Comparison of ENCODE assay signal across 8 cellular contexts in genomic region chr19:45643024-45643926, GRCh38. TPM values are rescaled to one million over a fixed set of nuclear protein-coding genes. Genes with fewer than 3 reads are reported as not detected.
DNase-seq lines count a peak whose midpoint lies in the region; ATAC-seq, FAIRE-seq and TF ChIP-seq lines count a peak whose summit lies in the region.

No MANE protein-coding gene starts in this region.

- H3K27ac ChIP-seq in K562 (ENCODE audit: extremely low read depth, low read depth, low read length) = peak overlapping the region; percentile 80; the same call in 2 of the 3 replicates
- H3K27ac ChIP-seq in small intestine (ENCODE audit: low read depth in 1 of 2, low read length in 1 of 2) = no peak overlapping the region

- no peaks in the 10 kb centered on the region for H3K9me1 ChIP-seq in K562 (ENCODE audit: control insufficient read depth, insufficient read depth, low read length)

- peak; percentile 96 to 99 (median 97) for TF ChIP-seq CTCF in K562 (IDR thresholded peaks at IDR 0.05 in 2 of 3, conservative IDR thresholded peaks at IDR 0.05 in 1 of 3; ENCODE audit: insufficient read depth in 2 of 3, low read depth in 1 of 3, low read length in 3 of 3)

- TF ChIP-seq RAD21 in K562 (CRISPR knock-in tag; conservative IDR thresholded peaks at IDR 0.05 in 1 of 2, IDR thresholded peaks at IDR 0.05 in 1 of 2) = peak; percentile 95 to 96

- no peaks in the 10 kb centered on the region for H3K36me3 ChIP-seq in K562 (ENCODE audit: control insufficient read depth, insufficient read depth, low read length)
- no peaks in the 10 kb centered on the region for H3K36me3 ChIP-seq in small intestine (ENCODE audit: control insufficient read depth in 2 of 2, insufficient read depth in 2 of 2, low read length in 2 of 2)

- no TSS peak for BruUV-seq in K562 (replicated peaks; lab: Mats Ljungman, UMichigan)

- ATAC-seq in K562 = peak; percentile 36
- ATAC-seq in HG02981 (IDR thresholded peaks at IDR 0.05; ENCODE audit: unreplicated experiment) = no peak

- H3K4me3 ChIP-seq in K562 (peak overlapping the region; percentile 38), iPS-11a (ENCODE audit: low read depth, low read length) (peak overlapping the region; percentile 60), small intestine (ENCODE audit: low read depth in 1 of 2, low read length in 2 of 2) (no peak overlapping the region)

- peak overlapping the region; percentile 91 for H2AFZ ChIP-seq in K562 (ENCODE audit: low read depth, low read length)

- 0 out of 2 replicates have a peak, but pooled peaks have one; percentile 12 for TF ChIP-seq EP300 in K562 (IDR thresholded peaks at IDR 0.05; ENCODE audit: low read length)

- intact Hi-C loops in K562 (cut with micrococcal nuclease) = loop anchor here (1.0 to 5.0 kb wide), 7 partner anchors 36 to 201 kb away; partner anchors contain the start of gene VASP

- peaks cover 7% of the 10 kb centered on the region for H3K79me2 ChIP-seq in K562 (ENCODE audit: control insufficient read depth, insufficient read depth, low read length)

- peak; percentile 79 for FAIRE-seq in K562 (lab: Jason Lieb, UNC)
- no peak for FAIRE-seq in small intestine (lab: Jason Lieb, UNC)

- peak; percentile 90 for DNase-seq in Caki2 (ENCODE audit: low read depth)
- peak; percentile 76 for DNase-seq in HEK293T (ENCODE audit: extremely low spot score)
- DNase-seq in NCI-H2107 treated with DMSO at 0.1 percent for 48 hours (lab: John Stamatoyannopoulos, UW; ENCODE audit: unreplicated experiment) = peak; percentile 24
- DNase-seq in UCSD-AML1 (lab: John Stamatoyannopoulos, UW; ENCODE audit: unreplicated experiment) = peak; percentile 90
- peak; percentile 68 to 93 (median 76) for DNase-seq in K562 (ENCODE audit: extremely low read depth in 1 of 4, low spot score in 3 of 4)
- DNase-seq in small intestine = peak; percentile 76

- WGBS in K562 (ENCODE audit: insufficient coverage, low coverage, missing lambda C conversion rate) = 5% methylated on average over 25 of the region's 39 CpGs
- WGBS in small intestine, 3 donors = 7 to 9% (median 8%) methylated on average over 38 to 39 of the region's 39 CpGs

- POLR2A ChIA-PET in HEK293T (lab: Yijun Ruan, JAX) = interaction anchor here (1.0 to 3.5 kb wide), 3 partner anchors 49 to 58 kb away, joined by 3 to 28 read pairs (median 18); partner anchors contain the start of genes OPA3, QPCTL and SNRPD2
- POLR2A ChIA-PET in K562 (lab: Yijun Ruan, JAX) = interaction anchor here (0.5 to 4.7 kb wide), 11 partner anchors 12 to 324 kb away, joined by 3 to 35 read pairs (median 3); partner anchors contain the start of genes GIPR and OPA3

- in situ Hi-C loops in Caki2 (cut with HindIII; ENCODE audit: low pct_unique_long_range_greater_than_20kb, low sequenced_read_pairs) = no loop called here
- in situ Hi-C loops in K562 (cut with MboI) = no loop called here

- no peaks in the 10 kb centered on the region for H3K9me3 ChIP-seq in K562 (replicated peaks; ENCODE audit: control insufficient read depth, insufficient read depth, low read depth, low read length)
- no peaks in the 10 kb centered on the region for H3K9me3 ChIP-seq in small intestine (ENCODE audit: control insufficient read depth, low read depth)

- no peak for TF ChIP-seq POLR2A in K562 (conservative IDR thresholded peaks at IDR 0.05)

- H3K27me3 ChIP-seq in K562 (ENCODE audit: control insufficient read depth in 2 of 2, insufficient read depth in 2 of 2, low read length in 2 of 2) (no peaks in the 10 kb centered on the region), small intestine (ENCODE audit: control insufficient read depth in 2 of 2, insufficient read depth in 2 of 2, low read length in 2 of 2) (peaks cover 0 to 2% of the 10 kb centered on the region in 2 donors)

- peaks cover 31 to 62% of the 10 kb centered on the region in 2 experiments for H3K4me1 ChIP-seq in K562 (replicated peaks in 1 of 2; ENCODE audit: control insufficient read depth in 2 of 2, insufficient read depth in 2 of 2, low read length in 2 of 2)
- H3K4me1 ChIP-seq in small intestine (ENCODE audit: control insufficient read depth in 2 of 2, insufficient read depth in 1 of 2, low read depth in 1 of 2, low read length in 1 of 2) = peaks cover 0 to 6% of the 10 kb centered on the region in 2 donors

- H4K20me1 ChIP-seq in K562 (replicated peaks; ENCODE audit: control insufficient read depth, insufficient read depth, low read length) = no peaks in the 10 kb centered on the region

- peak overlapping the region; percentile 48 to 59 for H3K9ac ChIP-seq in K562 (ENCODE audit: insufficient read depth in 1 of 2, low read depth in 2 of 2, low read length in 2 of 2)

- peak overlapping the region; percentile 82 for H3K4me2 ChIP-seq in K562 (ENCODE audit: insufficient read depth, low read length)

- CTCF ChIA-PET in HEK293T (lab: Yijun Ruan, JAX) = interaction anchor here (0.6 to 2.4 kb wide), 13 partner anchors 10 to 128 kb away, joined by 3 to 8 read pairs (median 3); no protein-coding TSS in a partner anchor
- CTCF ChIA-PET in K562 (lab: Yijun Ruan, JAX; ENCODE audit: low intra/inter-chr PET ratio) = interaction anchor here (0.5 to 4.6 kb wide), 14 partner anchors 13 to 237 kb away, joined by 3 to 34 read pairs (median 5); no protein-coding TSS in a partner anchor

RNA-seq across cellular contexts. Expression of gene EML2, which starts 4.1 kb away (rescaled TPM):
- 36.2 and 59.8 TPM in 2 replicates for total RNA-seq in Caki2 (2014; rRNA removed; shearing (Covaris generic); ENCODE audit: low replicate concordance)
- total RNA-seq in K562 (2011; cell fraction: chromatin; rRNA removed; ENCODE audit: low replicate concordance) = 111 and 247 TPM in 2 replicates
- 153 and 167 TPM in 2 replicates for total RNA-seq in K562 (2011; cell fraction: nucleolus; rRNA removed)
- 116 and 121 TPM in 2 replicates for total RNA-seq in K562 (2011; cell fraction: nucleoplasm; rRNA removed)
- total RNA-seq in K562 (2014; rRNA removed) (38.8 and 45.0 TPM in 2 replicates), K562 (2014; rRNA removed; fragmentation: Illumina TruSeq; extraction: Trizol) (13.0 and 16.7 TPM in 2 replicates), K562 (2015; rRNA removed; fragmentation: Illumina TruSeq; extraction: Trizol) (19.6 and 21.6 TPM in 2 replicates), K562 (2021) (56.3 and 69.6 TPM in 2 replicates)
- polyA plus RNA-seq in K562 (2011; rRNA removed) (24.8 and 42.3 TPM in 2 replicates), K562 (2014; fragmentation: Illumina TruSeq; extraction: Trizol) (30.7 and 40.9 TPM in 2 replicates), K562 (2014; fragmentation: Nextera tagmentation; extraction: Ambion mirVana) (1 to 10 TPM; 2.6 to 2.7 TPM), K562 (2014; rRNA removed) (50.9 and 53.9 TPM in 2 replicates), small intestine (10 to 100 TPM; 18.9 to 39.9 (median 20.8) TPM)
- 33.6 and 35.3 TPM in 2 replicates for polyA plus RNA-seq in K562 (2011; cell fraction: cytosol; rRNA removed)
- polyA plus RNA-seq in K562 (2011; cell fraction: nucleus; rRNA removed) = 183 and 277 TPM in 2 replicates
- polyA plus RNA-seq in K562 (2012) = 52.0 and 83.3 TPM in 2 replicates
- polyA minus RNA-seq in K562 (2011; rRNA and poly(A)+ RNA removed) = 17.6 and 20.1 TPM in 2 replicates
- 23.7 and 26.5 TPM in 2 replicates for polyA minus RNA-seq in K562 (2011; cell fraction: cytosol; rRNA and poly(A)+ RNA removed)
- 41.0 and 43.9 TPM in 2 replicates for polyA minus RNA-seq in K562 (2011; cell fraction: nucleus; rRNA and poly(A)+ RNA removed)

RNA-seq across cellular contexts. Expression of gene GIPR, which starts 24.7 kb away (rescaled TPM):
- total RNA-seq in Caki2 (2014; rRNA removed; shearing (Covaris generic); ENCODE audit: low replicate concordance) = 0.44 TPM in 1 of 2 replicates, not detected in the other
- 167 and 311 TPM in 2 replicates for total RNA-seq in K562 (2011; cell fraction: chromatin; rRNA removed; ENCODE audit: low replicate concordance)
- total RNA-seq in K562 (2011; cell fraction: nucleolus; rRNA removed) = 156 and 157 TPM in 2 replicates
- total RNA-seq in K562 (2011; cell fraction: nucleoplasm; rRNA removed) = 157 and 215 TPM in 2 replicates
- total RNA-seq in K562 (2014; rRNA removed) (12.7 and 14.9 TPM in 2 replicates), K562 (2014; rRNA removed; fragmentation: Illumina TruSeq; extraction: Trizol) (13.4 and 13.6 TPM in 2 replicates), K562 (2015; rRNA removed; fragmentation: Illumina TruSeq; extraction: Trizol) (19.6 and 19.8 TPM in 2 replicates), K562 (2021) (21.7 and 24.4 TPM in 2 replicates)
- polyA plus RNA-seq in K562 (2011; rRNA removed) (10.7 and 14.0 TPM in 2 replicates), K562 (2014; fragmentation: Illumina TruSeq; extraction: Trizol) (12.7 and 16.9 TPM in 2 replicates), K562 (2014; fragmentation: Nextera tagmentation; extraction: Ambion mirVana) (1 to 10 TPM; 2.2 to 2.5 TPM), K562 (2014; rRNA removed) (26.3 and 26.8 TPM in 2 replicates), small intestine (1 to 10 TPM in 1 of 3 donors, under 1 TPM in 2; 0.67 to 1.1 (median 0.87) TPM)
- 5.8 and 6.6 TPM in 2 replicates for polyA plus RNA-seq in K562 (2011; cell fraction: cytosol; rRNA removed)
- 109 and 181 TPM in 2 replicates for polyA plus RNA-seq in K562 (2011; cell fraction: nucleus; rRNA removed)
- polyA plus RNA-seq in K562 (2012) = 31.1 and 55.4 TPM in 2 replicates
- polyA minus RNA-seq in K562 (2011; rRNA and poly(A)+ RNA removed) = 13.2 and 19.1 TPM in 2 replicates
- polyA minus RNA-seq in K562 (2011; cell fraction: cytosol; rRNA and poly(A)+ RNA removed) = 7.3 and 11.5 TPM in 2 replicates
- polyA minus RNA-seq in K562 (2011; cell fraction: nucleus; rRNA and poly(A)+ RNA removed) = 49.4 and 54.7 TPM in 2 replicates

RNA-seq across cellular contexts. Expression of gene GPR4, which starts 41.3 kb away (rescaled TPM):
- not detected in 2 replicates for total RNA-seq in Caki2 (2014; rRNA removed; shearing (Covaris generic); ENCODE audit: low replicate concordance)
- total RNA-seq in K562 (2011; cell fraction: chromatin; rRNA removed; ENCODE audit: low replicate concordance) = 0.12 TPM in 2 replicates
- total RNA-seq in K562 (2011; cell fraction: nucleolus; rRNA removed) = not detected in 2 replicates
- total RNA-seq in K562 (2011; cell fraction: nucleoplasm; rRNA removed) = not detected in 2 replicates
- not detected in 2 replicates for total RNA-seq in K562 (2014; rRNA removed)
- total RNA-seq in K562 (2014; rRNA removed; fragmentation: Illumina TruSeq; extraction: Trizol) = not detected in 2 replicates
- total RNA-seq in K562 (2015; rRNA removed; fragmentation: Illumina TruSeq; extraction: Trizol) = not detected in 2 replicates
- total RNA-seq in K562 (2021) = 0.07 and 0.09 TPM in 2 replicates
- 0.03 TPM in 1 of 2 replicates, not detected in the other for polyA plus RNA-seq in K562 (2011; rRNA removed)
- polyA plus RNA-seq in K562 (2011; cell fraction: cytosol; rRNA removed) = 0.03 TPM in 1 of 2 replicates, not detected in the other
- polyA plus RNA-seq in K562 (2011; cell fraction: nucleus; rRNA removed) = 0.06 TPM in 2 replicates
- 0.16 and 0.21 TPM in 2 replicates for polyA plus RNA-seq in K562 (2012)
- 0.04 and 0.12 TPM in 2 replicates for polyA plus RNA-seq in K562 (2014; fragmentation: Illumina TruSeq; extraction: Trizol)
- not detected for polyA plus RNA-seq in K562 (2014; fragmentation: Nextera tagmentation; extraction: Ambion mirVana)
- 0.03 TPM in 1 of 2 replicates, not detected in the other for polyA plus RNA-seq in K562 (2014; rRNA removed)
- not detected in 2 replicates for polyA minus RNA-seq in K562 (2011; rRNA and poly(A)+ RNA removed)
- not detected in 2 replicates for polyA minus RNA-seq in K562 (2011; cell fraction: cytosol; rRNA and poly(A)+ RNA removed)
- 0.13 TPM in 1 of 2 replicates, not detected in the other for polyA minus RNA-seq in K562 (2011; cell fraction: nucleus; rRNA and poly(A)+ RNA removed)
- polyA plus RNA-seq in small intestine = 1 to 10 TPM in 1 of 3 donors, under 1 TPM in 2; 0.22 to 3.8 (median 0.54) TPM

RNA-seq across cellular contexts. Expression of gene SNRPD2, which starts 48.5 kb away (rescaled TPM):
- 578 and 718 TPM in 2 replicates for total RNA-seq in Caki2 (2014; rRNA removed; shearing (Covaris generic); ENCODE audit: low replicate concordance)
- total RNA-seq in K562 (2011; cell fraction: chromatin; rRNA removed; ENCODE audit: low replicate concordance) = 50.0 and 52.6 TPM in 2 replicates
- total RNA-seq in K562 (2011; cell fraction: nucleolus; rRNA removed) = 163 and 171 TPM in 2 replicates
- 148 and 206 TPM in 2 replicates for total RNA-seq in K562 (2011; cell fraction: nucleoplasm; rRNA removed)
- total RNA-seq in K562 (2014; rRNA removed) = 1,029 and 1,092 TPM in 2 replicates
- total RNA-seq in K562 (2014; rRNA removed; fragmentation: Illumina TruSeq; extraction: Trizol) = 793 and 886 TPM in 2 replicates
- 677 and 728 TPM in 2 replicates for total RNA-seq in K562 (2015; rRNA removed; fragmentation: Illumina TruSeq; extraction: Trizol)
- total RNA-seq in K562 (2021) = 1,103 and 1,199 TPM in 2 replicates
- 1,538 and 1,599 TPM in 2 replicates for polyA plus RNA-seq in K562 (2011; rRNA removed)
- polyA plus RNA-seq in K562 (2011; cell fraction: cytosol; rRNA removed) = 691 and 802 TPM in 2 replicates
- 342 and 554 TPM in 2 replicates for polyA plus RNA-seq in K562 (2011; cell fraction: nucleus; rRNA removed)
- 738 and 818 TPM in 2 replicates for polyA plus RNA-seq in K562 (2012)
- polyA plus RNA-seq in K562 (2014; fragmentation: Illumina TruSeq; extraction: Trizol) = 781 and 861 TPM in 2 replicates
- polyA plus RNA-seq in K562 (2014; fragmentation: Nextera tagmentation; extraction: Ambion mirVana) = 1,000 to 10,000 TPM; 3,747 to 4,411 TPM
- polyA plus RNA-seq in K562 (2014; rRNA removed) = 1,021 and 1,290 TPM in 2 replicates
- 280 and 301 TPM in 2 replicates for polyA minus RNA-seq in K562 (2011; rRNA and poly(A)+ RNA removed)
- polyA minus RNA-seq in K562 (2011; cell fraction: cytosol; rRNA and poly(A)+ RNA removed) = 111 and 125 TPM in 2 replicates
- polyA minus RNA-seq in K562 (2011; cell fraction: nucleus; rRNA and poly(A)+ RNA removed) = 38.4 and 110 TPM in 2 replicates
- polyA plus RNA-seq in small intestine = 100 to 1,000 TPM; 209 to 422 (median 264) TPM

RNA-seq across cellular contexts. Expression of gene QPCTL, which starts 49.2 kb away (rescaled TPM):
- total RNA-seq in Caki2 (2014; rRNA removed; shearing (Covaris generic); ENCODE audit: low replicate concordance) = 31.2 and 35.6 TPM in 2 replicates
- 21.6 and 47.1 TPM in 2 replicates for total RNA-seq in K562 (2011; cell fraction: chromatin; rRNA removed; ENCODE audit: low replicate concordance)
- 66.6 and 72.4 TPM in 2 replicates for total RNA-seq in K562 (2011; cell fraction: nucleolus; rRNA removed)
- total RNA-seq in K562 (2011; cell fraction: nucleoplasm; rRNA removed) = 43.8 and 47.6 TPM in 2 replicates
- 22.3 and 25.1 TPM in 2 replicates for total RNA-seq in K562 (2014; rRNA removed)
- 7.2 and 9.2 TPM in 2 replicates for total RNA-seq in K562 (2014; rRNA removed; fragmentation: Illumina TruSeq; extraction: Trizol)
- total RNA-seq in K562 (2015; rRNA removed; fragmentation: Illumina TruSeq; extraction: Trizol) = 7.4 and 7.5 TPM in 2 replicates
- 29.4 and 31.3 TPM in 2 replicates for total RNA-seq in K562 (2021)
- 12.7 and 24.3 TPM in 2 replicates for polyA plus RNA-seq in K562 (2011; rRNA removed)
- 28.9 and 37.9 TPM in 2 replicates for polyA plus RNA-seq in K562 (2011; cell fraction: cytosol; rRNA removed)
- 66.3 and 85.9 TPM in 2 replicates for polyA plus RNA-seq in K562 (2011; cell fraction: nucleus; rRNA removed)
- polyA plus RNA-seq in K562 (2012) = 19.5 and 24.1 TPM in 2 replicates
- polyA plus RNA-seq in K562 (2014; fragmentation: Illumina TruSeq; extraction: Trizol) = 14.2 and 17.9 TPM in 2 replicates
- polyA plus RNA-seq in K562 (2014; fragmentation: Nextera tagmentation; extraction: Ambion mirVana) = 1 to 10 TPM in 1 of 2 experiments, under 1 TPM in 1; 0.99 to 1.6 TPM
- 21.1 and 25.9 TPM in 2 replicates for polyA plus RNA-seq in K562 (2014; rRNA removed)
- 8.8 and 10.7 TPM in 2 replicates for polyA minus RNA-seq in K562 (2011; rRNA and poly(A)+ RNA removed)
- polyA minus RNA-seq in K562 (2011; cell fraction: cytosol; rRNA and poly(A)+ RNA removed) = 13.4 and 16.7 TPM in 2 replicates
- 11.1 and 12.7 TPM in 2 replicates for polyA minus RNA-seq in K562 (2011; cell fraction: nucleus; rRNA and poly(A)+ RNA removed)
- 1 to 10 TPM; 4.1 to 6.7 (median 4.2) TPM for polyA plus RNA-seq in small intestine

Comparison
In these comparisons a context has a peak if more than half of its experiments do, and no peak if none do; other contexts are left out.
1. DNase-seq: peak in every context shown above with its lines; median percentile 90 in Caki2; 90 in UCSD-AML1; 76 in K562; 76 in HEK293T; 76 in small intestine; 24 in NCI-H2107 treated with DMSO at 0.1 percent for 48 hours.
2. H3K4me3 ChIP-seq: peak in K562 (single experiment) and iPS-11a (single experiment); none in small intestine (0 of 2).